8 cellular contexts compared by ENCODE assay signal in the genomic region with DNA sequence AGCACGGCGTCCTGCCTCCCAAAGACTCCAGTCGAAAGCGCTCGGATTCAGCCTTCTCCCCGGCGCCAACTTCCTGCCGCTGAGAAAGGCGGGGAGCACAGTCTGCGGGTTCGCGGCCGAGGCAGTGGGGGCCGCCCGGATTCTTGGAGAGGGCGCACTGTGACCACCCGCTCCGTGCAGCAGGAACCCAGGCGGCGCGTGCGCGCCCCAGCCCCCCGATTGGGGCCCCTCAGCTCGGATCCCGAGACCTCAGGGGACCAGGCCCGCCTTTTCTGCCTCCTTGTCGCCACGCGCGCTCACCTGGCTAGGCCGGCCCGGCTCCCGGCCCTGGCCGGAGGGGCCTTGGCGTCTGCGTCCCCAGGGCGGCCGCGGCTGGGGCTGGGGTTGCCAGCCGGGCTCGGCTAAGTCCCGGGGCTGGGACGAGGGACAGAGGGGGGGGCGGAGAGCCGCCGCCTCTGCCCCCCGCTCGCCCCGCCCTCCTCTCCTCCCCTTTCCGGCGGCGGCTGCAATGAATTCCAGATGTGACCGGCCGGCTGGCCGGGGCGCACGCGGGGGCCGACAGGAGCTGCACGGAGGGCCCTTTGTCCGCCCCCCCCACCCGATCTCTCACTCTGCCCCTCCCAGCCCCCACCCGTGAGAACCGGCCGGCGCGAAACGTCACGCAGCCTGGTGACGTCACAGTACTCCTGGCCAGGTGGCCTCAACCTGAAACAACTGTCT. TPM values are rescaled to one million over a fixed set of nuclear protein-coding genes. Genes with fewer than 3 reads are reported as not detected.
DNase-seq lines count a peak whose midpoint lies in the region; ATAC-seq and TF ChIP-seq lines count a peak whose summit lies in the region.

A gene with protein sequence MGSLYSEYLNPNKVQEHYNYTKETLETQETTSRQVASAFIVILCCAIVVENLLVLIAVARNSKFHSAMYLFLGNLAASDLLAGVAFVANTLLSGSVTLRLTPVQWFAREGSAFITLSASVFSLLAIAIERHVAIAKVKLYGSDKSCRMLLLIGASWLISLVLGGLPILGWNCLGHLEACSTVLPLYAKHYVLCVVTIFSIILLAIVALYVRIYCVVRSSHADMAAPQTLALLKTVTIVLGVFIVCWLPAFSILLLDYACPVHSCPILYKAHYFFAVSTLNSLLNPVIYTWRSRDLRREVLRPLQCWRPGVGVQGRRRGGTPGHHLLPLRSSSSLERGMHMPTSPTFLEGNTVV (minus strand): TSS at position 428 of the 720 bp plus-strand sequence. CDS start 6,426 bp downstream, outside the sequence.

- H3K27ac Mint-ChIP-seq in CD14-positive monocyte: peak within 1 kb of the TSS in 4 of 7 donors; percentile 30 to 77 (median 40)

- ATAC-seq in GM21576 (IDR thresholded peaks at IDR 0.05; ENCODE audit: unreplicated experiment): peak; percentile 45
- ATAC-seq in GM19395 (IDR thresholded peaks at IDR 0.05; ENCODE audit: unreplicated experiment): no peak

- TF ChIP-seq POLR2A in sigmoid colon (IDR thresholded peaks at IDR 0.05): peak; percentile 21 to 32

- TF ChIP-seq EP300 in sigmoid colon (IDR thresholded peaks at IDR 0.05): no peak

- peak within 1 kb of the TSS; percentile 82 to 89 (median 88) for H3K27ac ChIP-seq in sigmoid colon

- H3K4me1 Mint-ChIP-seq in CD14-positive monocyte: peaks cover 21% of the 10 kb centered on the region

- peak within 1 kb of the TSS; percentile 82 for H3K4me3 ChIP-seq in astrocyte of the cerebellum (ENCODE audit: low read depth, low read length)
- H3K4me3 ChIP-seq in sigmoid colon: peak within 1 kb of the TSS; percentile 66 to 99 (median 93)

- H3K4me3 Mint-ChIP-seq in CD14-positive monocyte: peak within 1 kb of the TSS; percentile 88 to 92

- TF ChIP-seq CTCF in CD14-positive monocyte (IDR thresholded peaks at IDR 0.05): no peak
- no peak for TF ChIP-seq CTCF in astrocyte of the cerebellum (IDR thresholded peaks at IDR 0.05; ENCODE audit: low read depth, low read length, missing control alignments)
- TF ChIP-seq CTCF in sigmoid colon (IDR thresholded peaks at IDR 0.05): no peak

- H3K4me1 ChIP-seq in sigmoid colon: peaks cover 2 to 35% (median 19%) of the 10 kb centered on the region in 4 donors

- peaks cover 9 to 31% (median 28%) of the 10 kb centered on the region in 3 donors for H3K27me3 Mint-ChIP-seq in CD14-positive monocyte (ENCODE audit: low read depth in 3 of 3)

- in situ Hi-C loops in astrocyte of the cerebellum (cut with HindIII; ENCODE audit: low sequenced_read_pairs): no loop called here

- no peak for DNase-seq in CD14-positive monocyte (ENCODE audit: low spot score)
- DNase-seq in NAMALWA (ENCODE audit: low spot score): peak; percentile 88
- peak; percentile 73 for DNase-seq in T-helper 22 cell (ENCODE audit: low read depth)
- no peak for DNase-seq in astrocyte of the cerebellum (ENCODE audit: low read depth)
- peak; percentile 90 for DNase-seq in hepatic stellate cell (ENCODE audit: low spot score)
- DNase-seq in sigmoid colon: peak; percentile 92

- no peaks in the 10 kb centered on the region for H3K9me3 ChIP-seq in sigmoid colon

- intact Hi-C loops in CD14-positive monocyte (cut with micrococcal nuclease) (no loop called here), sigmoid colon (cut with DNase I) (loop anchor here (2.0 kb wide), 1 partner anchor 20 kb away; no protein-coding TSS in a partner anchor)

- no peaks in the 10 kb centered on the region for H3K27me3 ChIP-seq in sigmoid colon

- 0 to 1% methylated on average over 71 of the region's 71 CpGs for WGBS in sigmoid colon, 2 donors

- H3K36me3 Mint-ChIP-seq in CD14-positive monocyte: no peaks in the 10 kb centered on the region

- no peaks in the 10 kb centered on the region for H3K36me3 ChIP-seq in sigmoid colon

- H3K9me3 Mint-ChIP-seq in CD14-positive monocyte: no peaks in the 10 kb centered on the region

RNA-seq across cellular contexts. Expression of the gene that starts here (rescaled TPM):
- polyA plus RNA-seq in CD14-positive monocyte: under 1 TPM; 0.40 to 0.55 TPM
- 10 to 100 TPM in 3 of 4 donors, 1 to 10 TPM in 1; 7.1 to 13.0 (median 10.6) TPM for total RNA-seq in sigmoid colon
- 1 to 10 TPM; 1.2 to 3.6 (median 3.5) TPM for polyA plus RNA-seq in sigmoid colon

Comparison
In these comparisons a context has a peak if more than half of its experiments do, and no peak if none do; other contexts are left out.
1. DNase-seq: peak in NAMALWA (single experiment), T-helper 22 cell (single experiment), hepatic stellate cell (single experiment) and sigmoid colon (single experiment); none in CD14-positive monocyte (single experiment) and astrocyte of the cerebellum (single experiment).